ENCODE assay signal across 11 cellular contexts in genomic region chr17:48439875-48440505, GRCh38. TPM values are rescaled to one million over a fixed set of nuclear protein-coding genes. Genes with fewer than 3 reads are reported as not detected.
DNase-seq lines count a peak whose midpoint lies in the region; ATAC-seq and TF ChIP-seq lines count a peak whose summit lies in the region.
"Had no signal": no experiment of that assay in that cellular context is flagged by ENCODE, and none has a peak within 500 bp of the region (broad histone marks: within the 10 kb centered on the region; RNA-seq: fewer than 3 reads in every experiment).

No MANE protein-coding gene starts in this region.

- TF ChIP-seq CTCF in CD8-positive, alpha-beta T cell (IDR thresholded peaks at IDR 0.05): no peak
- TF ChIP-seq CTCF in activated CD8-positive, alpha-beta T cell treated with anti-CD3 and anti-CD28 coated beads for 36 hours (IDR thresholded peaks at IDR 0.05): no peak
- no peak for TF ChIP-seq CTCF in WERI-Rb-1 (IDR thresholded peaks at IDR 0.05; ENCODE audit: low read depth, low read length)

- 89 to 94% methylated on average over 5 to 7 of the region's 8 CpGs for WGBS in mesodermal cell (ENCODE audit: insufficient coverage in 2 of 2), 2 experiments

- H3K4me2 ChIP-seq in Karpas-422 (ENCODE audit: low read depth, low read length, poor library complexity, severe bottlenecking): no peak overlapping the region

- H3K9ac ChIP-seq in Karpas-422 (ENCODE audit: low read length): no peak overlapping the region

- H3K4me3 ChIP-seq in CD8-positive, alpha-beta T cell (ENCODE audit: low read depth, low read length): peak overlapping the region; percentile 32
- H3K4me3 ChIP-seq in Karpas-422 (ENCODE audit: low read length) (no peak overlapping the region), mesodermal cell (ENCODE audit: extremely low read depth, insufficient read depth, low read length, poor library complexity, severe bottlenecking) (no peak overlapping the region), WERI-Rb-1 (ENCODE audit: low read depth, low read length) (no peak overlapping the region)

- no peaks in the 10 kb centered on the region for H4K20me1 ChIP-seq in Karpas-422 (ENCODE audit: insufficient read depth, low read depth, low read length)

- H3K9me3 Mint-ChIP-seq in CD8-positive, alpha-beta T cell: peaks cover 2% of the 10 kb centered on the region
- peaks cover 8% of the 10 kb centered on the region for H3K9me3 Mint-ChIP-seq in activated CD8-positive, alpha-beta T cell treated with anti-CD3 and anti-CD28 coated beads for 36 hours

- peak; percentile 55 for ATAC-seq in CD8-positive, alpha-beta T cell
- ATAC-seq in activated CD8-positive, alpha-beta T cell treated with anti-CD3 and anti-CD28 coated beads for 36 hours: peak; percentile 45
- no peak for ATAC-seq in GM21528 (IDR thresholded peaks at IDR 0.05; ENCODE audit: low FRiP score, unreplicated experiment)
- ATAC-seq: left lobe of liver had no signal

- H3K36me3 Mint-ChIP-seq in CD8-positive, alpha-beta T cell: no peaks in the 10 kb centered on the region
- H3K36me3 Mint-ChIP-seq in activated CD8-positive, alpha-beta T cell treated with anti-CD3 and anti-CD28 coated beads for 36 hours (ENCODE audit: low read depth): peaks cover 12% of the 10 kb centered on the region

- H3K9me2 ChIP-seq in Karpas-422 (replicated peaks; ENCODE audit: insufficient read depth, low read length): no peaks in the 10 kb centered on the region

- no peaks in the 10 kb centered on the region for H3K36me3 ChIP-seq in CD8-positive, alpha-beta T cell (ENCODE audit: insufficient read depth, low read length)
- H3K36me3 ChIP-seq in Karpas-422 (ENCODE audit: insufficient read depth, low read length): no peaks in the 10 kb centered on the region
- no peaks in the 10 kb centered on the region for H3K36me3 ChIP-seq in mesodermal cell (ENCODE audit: control insufficient read depth, insufficient read depth, low read length)
- H3K36me3 ChIP-seq in WERI-Rb-1: no peaks in the 10 kb centered on the region

- no peaks in the 10 kb centered on the region for H3K9me3 ChIP-seq in CD8-positive, alpha-beta T cell (ENCODE audit: low read length)
- no peaks in the 10 kb centered on the region for H3K9me3 ChIP-seq in Karpas-422 (ENCODE audit: low read length)
- no peaks in the 10 kb centered on the region for H3K9me3 ChIP-seq in mesodermal cell (ENCODE audit: control insufficient read depth, low read length)
- H3K9me3 ChIP-seq in WERI-Rb-1 (ENCODE audit: severe bottlenecking): peaks cover 11% of the 10 kb centered on the region

- no peaks in the 10 kb centered on the region for H3K27me3 ChIP-seq in CD8-positive, alpha-beta T cell (ENCODE audit: insufficient read depth, low read length)
- no peaks in the 10 kb centered on the region for H3K27me3 ChIP-seq in Karpas-422 (ENCODE audit: low read length)
- H3K27me3 ChIP-seq in WERI-Rb-1 (ENCODE audit: insufficient read depth, low read depth, severe bottlenecking): peaks cover 100% of the 10 kb centered on the region

- intact Hi-C loops in CD8-positive, alpha-beta T cell (cut with DNase I, micrococcal nuclease): loop anchor here (1.0 to 5.0 kb wide), 3 partner anchors 11 to 752 kb away; no protein-coding TSS in a partner anchor
- intact Hi-C loops in activated CD8-positive, alpha-beta T cell treated with anti-CD3 and anti-CD28 coated beads for 36 hours (cut with micrococcal nuclease): no loop called here

- CTCF ChIA-PET in CD8-positive, alpha-beta T cell (lab: Charles Lee): interaction anchor here (1.5 to 11.1 kb wide), 5 partner anchors 9 to 65 kb away, joined by 5 to 94 read pairs (median 7); no protein-coding TSS in a partner anchor
- CTCF ChIA-PET in activated CD8-positive, alpha-beta T cell treated with anti-CD3 and anti-CD28 coated beads for 36 hours (lab: Charles Lee): interaction anchor here (0.9 to 3.5 kb wide), 7 partner anchors 13 to 333 kb away, joined by 3 to 28 read pairs (median 4); partner anchors contain the start of gene SNX11

- POLR2A ChIA-PET in CD8-positive, alpha-beta T cell (lab: Charles Lee): interaction anchor here (0.8 to 6.5 kb wide), 6 partner anchors 10 to 61 kb away, joined by 3 to 63 read pairs (median 6); partner anchors contain the start of gene SKAP1
- POLR2A ChIA-PET in activated CD8-positive, alpha-beta T cell treated with anti-CD3 and anti-CD28 coated beads for 36 hours (lab: Charles Lee): interaction anchor here (0.6 to 7.7 kb wide), 8 partner anchors 10 to 327 kb away, joined by 3 to 58 read pairs (median 4); partner anchors contain the start of gene SKAP1

- H3K79me2 ChIP-seq in Karpas-422 (ENCODE audit: low read length): no peaks in the 10 kb centered on the region

- H3K27ac Mint-ChIP-seq in CD8-positive, alpha-beta T cell: peak overlapping the region; percentile 97
- H3K27ac Mint-ChIP-seq in activated CD8-positive, alpha-beta T cell treated with anti-CD3 and anti-CD28 coated beads for 36 hours: peak overlapping the region; percentile 97

- H3K4me1 ChIP-seq in CD8-positive, alpha-beta T cell (ENCODE audit: insufficient read depth, low read length): peaks cover 94% of the 10 kb centered on the region
- H3K4me1 ChIP-seq in Karpas-422 (ENCODE audit: low read length) (peaks cover 43% of the 10 kb centered on the region), mesodermal cell (ENCODE audit: control insufficient read depth, insufficient read depth, low read length, poor library complexity, severe bottlenecking) (peaks cover 3% of the 10 kb centered on the region)

- no peak overlapping the region for H2AFZ ChIP-seq in Karpas-422 (ENCODE audit: low read length)

- H3K4me3 Mint-ChIP-seq in CD8-positive, alpha-beta T cell: peak overlapping the region; percentile 68
- peak overlapping the region; percentile 50 for H3K4me3 Mint-ChIP-seq in activated CD8-positive, alpha-beta T cell treated with anti-CD3 and anti-CD28 coated beads for 36 hours

- no peaks in the 10 kb centered on the region for H3K27me3 Mint-ChIP-seq in CD8-positive, alpha-beta T cell (ENCODE audit: low read depth)
- no peaks in the 10 kb centered on the region for H3K27me3 Mint-ChIP-seq in activated CD8-positive, alpha-beta T cell treated with anti-CD3 and anti-CD28 coated beads for 36 hours

- peak overlapping the region; percentile 58 for H3K27ac ChIP-seq in CD8-positive, alpha-beta T cell (ENCODE audit: low read depth, low read length)
- H3K27ac ChIP-seq in Karpas-422 (ENCODE audit: low read length) (no peak overlapping the region), mesodermal cell (ENCODE audit: low read depth, low read length, severe bottlenecking) (peak overlapping the region; percentile 33), WERI-Rb-1 (no peak overlapping the region)
- H3K27ac ChIP-seq: HL-60 had no signal

- peak in 6 of 7 experiments; percentile 22 to 72 (median 58) for DNase-seq in CD8-positive, alpha-beta T cell
- DNase-seq in Karpas-422 (peak; percentile 46), iPS-NIHi7 (ENCODE audit: extremely low spot score) (no peak), NCI-H1436 (lab: John Stamatoyannopoulos, UW) (no peak), WERI-Rb-1 (no peak)
- DNase-seq in activated CD8-positive, alpha-beta T cell treated with anti-CD3 and anti-CD28 coated beads for 36 hours: peak; percentile 66

- H3K4me1 Mint-ChIP-seq in CD8-positive, alpha-beta T cell (ENCODE audit: low read depth): peaks cover 93% of the 10 kb centered on the region
- H3K4me1 Mint-ChIP-seq in activated CD8-positive, alpha-beta T cell treated with anti-CD3 and anti-CD28 coated beads for 36 hours (ENCODE audit: low read depth): peaks cover 92% of the 10 kb centered on the region

RNA-seq across cellular contexts. Expression of gene SKAP1, which starts 10.0 kb away (rescaled TPM):
- total RNA-seq in CD8-positive, alpha-beta T cell: 10 to 100 TPM; 59.9 to 62.4 TPM
- total RNA-seq in Karpas-422 (2014; rRNA removed; shearing (Covaris generic); ENCODE audit: low replicate concordance): 1.2 and 1.8 TPM in 2 replicates
- 10 to 100 TPM; 73.9 to 81.3 TPM for total RNA-seq in activated CD8-positive, alpha-beta T cell treated with anti-CD3 and anti-CD28 coated beads for 36 hours
- polyA plus RNA-seq in mesodermal cell (2013, experiment 1 of 2): 2.0 TPM
- 3.4 TPM for polyA plus RNA-seq in mesodermal cell (2013, experiment 2 of 2)
- polyA plus RNA-seq: endothelial cell of umbilical vein had no signal

Comparison
In these comparisons a context has a peak if more than half of its experiments do, and no peak if none do; other contexts are left out.
1. DNase-seq: peak in CD8-positive, alpha-beta T cell (6 of 7), Karpas-422 (single experiment) and activated CD8-positive, alpha-beta T cell treated with anti-CD3 and anti-CD28 coated beads for 36 hours (single experiment); none in iPS-NIHi7 (single experiment), NCI-H1436 (single experiment) and WERI-Rb-1 (single experiment).
2. H3K27ac ChIP-seq: peak in CD8-positive, alpha-beta T cell (single experiment) and mesodermal cell (single experiment); none in Karpas-422 (single experiment) and WERI-Rb-1 (single experiment).
3. RNA of gene SKAP1, which starts 10.0 kb away (total RNA-seq): 73.9 to 81.3 TPM in activated CD8-positive, alpha-beta T cell treated with anti-CD3 and anti-CD28 coated beads for 36 hours and 59.9 to 62.4 TPM in CD8-positive, alpha-beta T cell; 1.2 to 1.8 TPM in Karpas-422; every median in the first group is over 10 times any median in the second.